Comparison of ENCODE assay signal across 1 cellular context in genomic region chr11:129950319-129951034, GRCh38.
TF ChIP-seq lines count a peak whose summit lies in the region.

No MANE protein-coding gene starts in this region.

TF ChIP-seq in GM23338, 12 proteins besides CTCF, POLR2A, EP300 and RAD21 (continued from another document):
- TF ChIP-seq ZNF462 (CRISPR knock-in tag; IDR thresholded peaks at IDR 0.05) (no peak), CREB1 (CRISPR knock-in tag; IDR thresholded peaks at IDR 0.05; ENCODE audit: low read depth) (no peak), POLR2AphosphoS5 (IDR thresholded peaks at IDR 0.05; ENCODE audit: low read depth) (no peak), EZH2phosphoT487 (IDR thresholded peaks at IDR 0.05; ENCODE audit: unreplicated experiment) (no peak), JUNB (IDR thresholded peaks at IDR 0.05; ENCODE audit: unreplicated experiment) (no peak), REST (IDR thresholded peaks at IDR 0.05; ENCODE audit: unreplicated experiment) (no peak), ZNF114 (CRISPR knock-in tag; IDR thresholded peaks at IDR 0.05) (no peak), NANOG (IDR thresholded peaks at IDR 0.05; ENCODE audit: borderline replicate concordance) (no peak), ZNF331 (CRISPR knock-in tag; IDR thresholded peaks at IDR 0.05; ENCODE audit: low read depth) (no peak)
